1 cellular context compared by ENCODE assay signal in genomic region chr2:134019871-134020270, GRCh38.
TF ChIP-seq lines count a peak whose summit lies in the region.

No MANE protein-coding gene starts in this region.

TF ChIP-seq in IMR-90, 13 proteins besides CTCF, POLR2A, EP300 and RAD21:
- TF ChIP-seq ELK1 (IDR thresholded peaks at IDR 0.05; ENCODE audit: borderline replicate concordance, low read depth, low read length) = no peak
- TF ChIP-seq BHLHE40 (IDR thresholded peaks at IDR 0.05; ENCODE audit: low read depth, low read length) = no peak
- TF ChIP-seq MXI1 (IDR thresholded peaks at IDR 0.05; ENCODE audit: borderline replicate concordance, low read depth, low read length) = no peak
- no peak for TF ChIP-seq CHD1 (IDR thresholded peaks at IDR 0.05; ENCODE audit: low read depth, low read length)
- TF ChIP-seq NFE2L2 (IDR thresholded peaks at IDR 0.05; ENCODE audit: low read depth, low read length) = no peak
- no peak for TF ChIP-seq MAZ (IDR thresholded peaks at IDR 0.05; ENCODE audit: borderline replicate concordance, low read depth, low read length)
- TF ChIP-seq RCOR1 (IDR thresholded peaks at IDR 0.05; ENCODE audit: insufficient replicate concordance, low read length) = no peak
- TF ChIP-seq MAFK (IDR thresholded peaks at IDR 0.05; ENCODE audit: low read depth, low read length) = no peak
- TF ChIP-seq RFX5 (IDR thresholded peaks at IDR 0.05; ENCODE audit: low read depth, low read length) = no peak
- no peak for TF ChIP-seq FOS (IDR thresholded peaks at IDR 0.05; ENCODE audit: low read depth, low read length)
- TF ChIP-seq SMC3 (IDR thresholded peaks at IDR 0.05; ENCODE audit: low read depth, low read length) = no peak
- TF ChIP-seq USF2 (IDR thresholded peaks at IDR 0.05; ENCODE audit: low read depth, low read length) = no peak
TF ChIP-seq in IMR-90: peak in this region for 0.
